19 cellular contexts compared by ENCODE assay signal in the genomic region with DNA sequence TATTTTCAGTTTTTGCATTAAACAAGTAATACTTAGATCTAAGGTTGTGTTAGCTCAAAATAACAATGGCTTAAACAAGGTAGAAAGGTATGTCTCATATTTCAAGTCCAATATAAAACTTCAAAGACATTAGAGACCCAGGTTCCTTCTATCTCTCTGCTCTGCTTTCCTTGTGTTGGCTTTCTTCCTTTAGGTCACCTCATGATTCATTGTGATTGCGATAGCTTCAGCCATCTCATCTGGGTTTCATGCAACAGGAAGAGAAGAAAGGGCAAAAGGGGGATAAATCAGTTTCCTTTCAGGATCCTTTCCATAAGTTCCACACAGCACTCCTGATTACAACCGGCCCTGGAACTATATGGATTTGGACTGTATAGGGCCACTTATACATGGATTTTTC. TPM values are rescaled to one million over a fixed set of nuclear protein-coding genes. Genes with fewer than 3 reads are reported as not detected.
A peak's percentile ranks its signal among the peaks of the same experiment; 100 is the strongest.
DNase-seq lines count a peak whose midpoint lies in the region; ATAC-seq and TF ChIP-seq lines count a peak whose summit lies in the region.
"Had no signal": no experiment of that assay in that cellular context is flagged by ENCODE, and none has a peak within 500 bp of the region (broad histone marks: within the 10 kb centered on the region; RNA-seq: fewer than 3 reads in every experiment).

No MANE protein-coding gene starts in this region.

- H3K9me3 ChIP-seq in Karpas-422 (ENCODE audit: low read length): no peaks in the 10 kb centered on the region
- H3K9me3 ChIP-seq: A549, Caco-2, SK-N-SH had no signal

- no peak for ATAC-seq in SK-N-SH treated with all-trans-retinoic acid at 6 μM for 48 hours
- ATAC-seq: A549 had no signal

- no peak overlapping the region for H3K4me3 Mint-ChIP-seq in immature natural killer cell

- no peaks in the 10 kb centered on the region for H3K27me3 ChIP-seq in Karpas-422 (ENCODE audit: low read length)

- peaks cover 21% of the 10 kb centered on the region; the same call in 1 of the 2 replicates for H3K36me3 ChIP-seq in Karpas-422 (ENCODE audit: insufficient read depth, low read length)

- H3K9ac ChIP-seq in Karpas-422 (ENCODE audit: low read length): no peak overlapping the region
- H3K9ac ChIP-seq: SK-N-SH had no signal

- no peak overlapping the region for H3K27ac Mint-ChIP-seq in immature natural killer cell

- H3K4me1 Mint-ChIP-seq in immature natural killer cell: no peaks in the 10 kb centered on the region

- no peaks in the 10 kb centered on the region for H3K9me3 Mint-ChIP-seq in immature natural killer cell

- H3K4me2 ChIP-seq in Karpas-422 (ENCODE audit: low read depth, low read length, poor library complexity, severe bottlenecking): no peak overlapping the region
- H3K4me2 ChIP-seq: A549, SK-N-SH had no signal

- no peaks in the 10 kb centered on the region for H3K4me1 ChIP-seq in Karpas-422 (ENCODE audit: low read length)
- H3K4me1 ChIP-seq: A549, Caco-2 had no signal

- no peaks in the 10 kb centered on the region for H4K20me1 ChIP-seq in Karpas-422 (ENCODE audit: insufficient read depth, low read depth, low read length)

- no peaks in the 10 kb centered on the region for H3K27me3 Mint-ChIP-seq in immature natural killer cell (ENCODE audit: low read depth in 3 of 3)

- peaks cover 28 to 45% (median 45%) of the 10 kb centered on the region in 3 donors for H3K36me3 Mint-ChIP-seq in immature natural killer cell

- no peak for TF ChIP-seq CTCF in foreskin fibroblast (IDR thresholded peaks at IDR 0.05; ENCODE audit: low read depth, low read length)

- no peak overlapping the region for H2AFZ ChIP-seq in Karpas-422 (ENCODE audit: low read length)

- H3K27ac ChIP-seq in Karpas-422 (ENCODE audit: low read length): no peak overlapping the region
- H3K27ac ChIP-seq: A549 had no signal

- H3K79me2 ChIP-seq in Karpas-422 (ENCODE audit: low read length): 0 out of 2 replicates have a peak, but pooled peaks cover 3% of the 10 kb centered on the region

- DNase-seq in EL (peak; percentile 47), HT1080 (ENCODE audit: low read depth) (peak; percentile 71), amniotic epithelial cell (ENCODE audit: low read depth) (peak; percentile 40), foreskin fibroblast (peak; percentile 47 to 64), immature natural killer cell (no peak), Karpas-422 (no peak)
- no peak for DNase-seq in activated CD4-positive, alpha-beta T cell treated with anti-CD3 and anti-CD28 coated beads for 48 hours
- DNase-seq: AML-193, Caco-2, GF-D8, NCI-H1105, NCI-H187 treated with DMSO at 0.1 percent for 48 hours, NCI-H446 treated with DMSO at 0.1 percent for 48 hours, NCI-H748 treated with DMSO at 0.1 percent for 48 hours, Right ventricle myocardium superior, SK-N-SH had no signal

- H3K9me2 ChIP-seq in Karpas-422 (replicated peaks; ENCODE audit: insufficient read depth, low read length): no peaks in the 10 kb centered on the region
- H3K9me2 ChIP-seq: SK-N-SH had no signal

- H3K4me3 ChIP-seq in foreskin fibroblast (ENCODE audit: low read depth in 1 of 2, low read length in 2 of 2) (no peak overlapping the region), Karpas-422 (ENCODE audit: low read length) (no peak overlapping the region)
- H3K4me3 ChIP-seq: A549 had no signal

TF ChIP-seq in SK-N-SH treated with all-trans-retinoic acid at 6 μM for 48 hours, 23 proteins besides CTCF, POLR2A, EP300 and RAD21:
- TF ChIP-seq PPARA (CRISPR knock-in tag; IDR thresholded peaks at IDR 0.05; ENCODE audit: borderline replicate concordance) (no peak), ZNF565 (CRISPR knock-in tag; conservative IDR thresholded peaks at IDR 0.05; ENCODE audit: low read depth) (no peak), ZNF70 (CRISPR knock-in tag; IDR thresholded peaks at IDR 0.05) (no peak), TOX (CRISPR knock-in tag; IDR thresholded peaks at IDR 0.05; ENCODE audit: borderline replicate concordance) (no peak)
- TF ChIP-seq, protein P1, sequence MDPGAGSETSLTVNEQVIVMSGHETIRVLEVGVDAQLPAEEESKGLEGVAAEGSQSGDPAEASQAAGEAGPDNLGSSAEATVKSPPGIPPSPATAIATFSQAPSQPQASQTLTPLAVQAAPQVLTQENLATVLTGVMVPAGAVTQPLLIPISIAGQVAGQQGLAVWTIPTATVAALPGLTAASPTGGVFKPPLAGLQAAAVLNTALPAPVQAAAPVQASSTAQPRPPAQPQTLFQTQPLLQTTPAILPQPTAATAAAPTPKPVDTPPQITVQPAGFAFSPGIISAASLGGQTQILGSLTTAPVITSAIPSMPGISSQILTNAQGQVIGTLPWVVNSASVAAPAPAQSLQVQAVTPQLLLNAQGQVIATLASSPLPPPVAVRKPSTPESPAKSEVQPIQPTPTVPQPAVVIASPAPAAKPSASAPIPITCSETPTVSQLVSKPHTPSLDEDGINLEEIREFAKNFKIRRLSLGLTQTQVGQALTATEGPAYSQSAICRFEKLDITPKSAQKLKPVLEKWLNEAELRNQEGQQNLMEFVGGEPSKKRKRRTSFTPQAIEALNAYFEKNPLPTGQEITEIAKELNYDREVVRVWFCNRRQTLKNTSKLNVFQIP (CRISPR knock-in tag; IDR thresholded peaks at IDR 0.05; ENCODE audit: borderline replicate concordance, low read depth): no peak

RNA-seq across cellular contexts. Expression of a gene that starts 16.0 kb away (rescaled TPM):
- 0.13 TPM in 1 of 2 replicates, not detected in the other for total RNA-seq in HT1080 (2014; rRNA removed; shearing (Covaris generic))
- polyA plus RNA-seq in HT1080 (2015; cell fraction: cytosol; rRNA removed): 0.03 TPM in 1 of 2 replicates, not detected in the other
- polyA plus RNA-seq in HT1080 (2015; cell fraction: nucleus; rRNA removed): 0.02 and 0.34 TPM in 2 replicates
- polyA plus RNA-seq in immature natural killer cell: not detected
- 0.15 TPM in 1 of 2 replicates, not detected in the other for total RNA-seq in Karpas-422 (2014; rRNA removed; shearing (Covaris generic); ENCODE audit: low replicate concordance)
- total RNA-seq: H1, Right ventricle myocardium superior had no signal
- polyA plus RNA-seq: H1, SK-N-SH had no signal

Comparison
In these comparisons a context has a peak if more than half of its experiments do, and no peak if none do; other contexts are left out.
1. DNase-seq: peak in EL (single experiment), HT1080 (single experiment), amniotic epithelial cell (single experiment) and foreskin fibroblast (2 of 2); none in immature natural killer cell (0 of 3), Karpas-422 (single experiment) and activated CD4-positive, alpha-beta T cell treated with anti-CD3 and anti-CD28 coated beads for 48 hours (single experiment).